ENCODE assay signal across 10 cellular contexts in the genomic region with DNA sequence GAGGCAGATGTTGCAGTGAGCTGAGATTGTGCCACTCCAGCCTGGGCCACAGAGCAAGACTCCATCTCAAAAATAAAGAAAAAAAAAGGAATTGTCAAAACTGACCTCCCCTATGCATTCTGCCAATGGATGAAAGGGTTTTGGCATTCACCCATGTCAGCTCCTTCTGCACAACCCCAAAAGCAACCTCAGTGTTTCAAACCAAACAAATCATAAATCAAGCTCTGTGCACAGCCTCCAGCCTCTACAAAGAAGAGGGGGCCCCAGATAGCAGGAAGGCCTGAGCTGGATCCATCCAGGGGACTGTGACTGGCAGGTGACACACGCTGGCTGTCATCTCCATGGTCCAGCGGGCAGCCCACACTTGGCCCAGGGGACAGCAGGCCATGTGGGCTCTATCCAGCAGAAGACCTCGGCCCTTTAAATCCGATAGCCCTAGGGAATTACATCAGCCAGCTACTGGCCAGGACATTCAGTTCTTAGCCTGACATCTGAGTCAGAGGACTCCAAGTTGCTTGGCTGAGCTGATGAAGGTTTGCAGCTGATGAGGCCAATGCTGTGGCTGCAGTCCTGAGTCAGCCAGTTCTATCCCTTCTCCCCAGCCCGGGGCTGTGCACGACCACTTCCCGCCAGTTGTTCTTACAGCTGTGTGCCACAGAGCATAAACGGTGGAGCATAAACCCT.
DNase-seq lines count a peak whose midpoint lies in the region; ATAC-seq and TF ChIP-seq lines count a peak whose summit lies in the region.
"Had no signal": no experiment of that assay in that cellular context is flagged by ENCODE, and none has a peak within 500 bp of the region (broad histone marks: within the 10 kb centered on the region; RNA-seq: fewer than 3 reads in every experiment).

No MANE protein-coding gene starts in this region.

- ATAC-seq in stimulated activated memory B cell treated with anti-CD40 and anti-IgM and Interleukin-4, amounts not matched to agents 10 μg/mL and 1 μg/mL and 100 μg/mL, for 72 hours, result no peak
- ATAC-seq in GM18498 (IDR thresholded peaks at IDR 0.05; ENCODE audit: unreplicated experiment), result no peak

- H3K27me3 Mint-ChIP-seq in stimulated activated memory B cell treated with anti-CD40 and anti-IgM and Interleukin-4, amounts not matched to agents 10 μg/mL and 1 μg/mL and 100 μg/mL, for 72 hours, result peaks cover 43% of the 10 kb centered on the region

- no peaks in the 10 kb centered on the region for H3K4me1 Mint-ChIP-seq in stimulated activated memory B cell treated with anti-CD40 and anti-IgM and Interleukin-4, amounts not matched to agents 10 μg/mL and 1 μg/mL and 100 μg/mL, for 72 hours

- peaks cover 3% of the 10 kb centered on the region for H3K9me3 Mint-ChIP-seq in stimulated activated memory B cell treated with anti-CD40 and anti-IgM and Interleukin-4, amounts not matched to agents 10 μg/mL and 1 μg/mL and 100 μg/mL, for 72 hours

- H3K4me3 Mint-ChIP-seq in stimulated activated memory B cell treated with anti-CD40 and anti-IgM and Interleukin-4, amounts not matched to agents 10 μg/mL and 1 μg/mL and 100 μg/mL, for 72 hours, result no peak overlapping the region

- no peak overlapping the region for H3K4me3 ChIP-seq in HFF-Myc (replicated peaks; ENCODE audit: low read depth, low read length)

- peak; percentile 43 for DNase-seq in HFF-Myc (ENCODE audit: extremely low read depth, low read depth)
- peak; percentile 10 for DNase-seq in brain pericyte (ENCODE audit: low read depth, low spot score)
- peak; percentile 87 for DNase-seq in kidney tubule cell (ENCODE audit: low spot score)
- DNase-seq in stromal cell of bone marrow (ENCODE audit: low read depth), result peak; percentile 90
- DNase-seq in DMS 273 treated with DMSO at 0.1 percent for 48 hours (lab: John Stamatoyannopoulos, UW), result no peak
- no peak for DNase-seq in GF-D8 (lab: John Stamatoyannopoulos, UW)
- DNase-seq: activated CD8-positive, alpha-beta memory T cell treated with anti-CD3 and anti-CD28 coated beads, Interleukin-2, amount 50 U/mL, for 4 hours; NCI-H524 treated with DMSO at 0.1 percent for 48 hours had no signal

- H3K27ac Mint-ChIP-seq in stimulated activated memory B cell treated with anti-CD40 and anti-IgM and Interleukin-4, amounts not matched to agents 10 μg/mL and 1 μg/mL and 100 μg/mL, for 72 hours, result no peak overlapping the region

- no peaks in the 10 kb centered on the region for H3K36me3 Mint-ChIP-seq in stimulated activated memory B cell treated with anti-CD40 and anti-IgM and Interleukin-4, amounts not matched to agents 10 μg/mL and 1 μg/mL and 100 μg/mL, for 72 hours

- TF ChIP-seq CTCF in HFF-Myc (IDR thresholded peaks at IDR 0.05; ENCODE audit: low read depth, low read length, missing control alignments), result no peak

Comparison
In these comparisons a context has a peak if more than half of its experiments do, and no peak if none do; other contexts are left out.
1. DNase-seq: peak in HFF-Myc (single experiment), brain pericyte (single experiment), kidney tubule cell (single experiment) and stromal cell of bone marrow (single experiment); none in DMS 273 treated with DMSO at 0.1 percent for 48 hours (single experiment) and GF-D8 (single experiment).